Comparison of ENCODE assay signal across 8 cellular contexts in the genomic region with DNA sequence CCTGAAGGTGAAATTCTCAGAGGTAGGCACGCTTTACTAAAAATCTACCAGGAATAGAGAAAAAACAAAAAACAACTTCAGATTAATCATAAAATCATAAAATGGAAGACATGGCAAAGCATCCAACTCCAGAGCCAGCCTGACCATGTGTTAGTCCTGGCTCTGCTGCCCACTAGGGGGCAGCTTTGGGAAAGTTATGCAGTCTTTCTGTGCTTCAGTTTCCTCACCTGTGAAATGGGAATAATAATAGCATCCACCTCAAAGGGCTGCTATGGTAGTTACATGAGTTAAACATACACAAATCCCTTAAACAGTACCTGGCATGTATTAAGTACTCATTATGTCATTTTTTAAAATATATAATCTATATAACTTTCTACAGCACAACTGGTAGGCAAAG. TPM values are rescaled to one million over a fixed set of nuclear protein-coding genes. Genes with fewer than 3 reads are reported as not detected.
DNase-seq lines count a peak whose midpoint lies in the region; ATAC-seq and TF ChIP-seq lines count a peak whose summit lies in the region.

No MANE protein-coding gene starts in this region.

- TF ChIP-seq CTCF in Caco-2 (IDR thresholded peaks at IDR 0.05; ENCODE audit: insufficient read depth in 1 of 2, low read depth in 1 of 2, low read length in 1 of 2, severe bottlenecking in 1 of 2, unreplicated experiment in 1 of 2): peak; percentile 44 to 59

- H3K27me3 ChIP-seq in Caco-2 (replicated peaks; ENCODE audit: control insufficient read depth, insufficient read depth, low read length): no peaks in the 10 kb centered on the region
- H3K27me3 ChIP-seq in H7 (ENCODE audit: control insufficient read depth, insufficient read depth, low read length): no peaks in the 10 kb centered on the region

- POLR2A ChIA-PET in Caco-2 (lab: Charles Lee): no interaction called here

- ATAC-seq in SK-N-SH treated with all-trans-retinoic acid at 6 μM for 48 hours: 0 out of 3 replicates have a peak, but pooled peaks have one; percentile 41
- ATAC-seq in activated CD8-positive, alpha-beta memory T cell treated with anti-CD3 and anti-CD28 coated beads, Interleukin-2, amount 10 ng/mL, durations not matched to agents 7 days and 5 days: no peak

- H3K4me3 ChIP-seq in Caco-2 (ENCODE audit: low read depth, low read length) (no peak overlapping the region), H7 (ENCODE audit: insufficient read depth, low read depth, low read length) (no peak overlapping the region)

- H3K4me1 ChIP-seq in Caco-2: no peaks in the 10 kb centered on the region

- no TSS peak for BruUV-seq in Caco-2 (replicated peaks; lab: Mats Ljungman, UMichigan)

- intact Hi-C loops in Caco-2 (cut with micrococcal nuclease; ENCODE audit: unreplicated experiment): no loop called here

- no peak overlapping the region for H3K4me3 Mint-ChIP-seq in Caco-2 (ENCODE audit: unreplicated experiment)
- H3K4me3 Mint-ChIP-seq in activated CD8-positive, alpha-beta memory T cell treated with anti-CD3 and anti-CD28 coated beads, Interleukin-2, amount 10 ng/mL, durations not matched to agents 7 days and 5 days: no peak overlapping the region

- H3K4me1 Mint-ChIP-seq in Caco-2 (ENCODE audit: low read depth, unreplicated experiment): no peaks in the 10 kb centered on the region
- H3K4me1 Mint-ChIP-seq in activated CD8-positive, alpha-beta memory T cell treated with anti-CD3 and anti-CD28 coated beads, Interleukin-2, amount 10 ng/mL, durations not matched to agents 7 days and 5 days: no peaks in the 10 kb centered on the region

- DNase-seq in Caco-2 (peak in 1 of 2 experiments; percentile 11), H7 (peak; percentile 21), iPS DF 4.7 (ENCODE audit: extremely low read depth, low spot score) (peak; percentile 16), occipital lobe (lab: John Stamatoyannopoulos, UW) (no peak), midbrain (lab: John Stamatoyannopoulos, UW) (no peak), activated gamma-delta T cell (lab: John Stamatoyannopoulos, UW) (no peak)
- no peak for DNase-seq in activated CD8-positive, alpha-beta memory T cell treated with anti-CD3 and anti-CD28 coated beads, Interleukin-2, amount 10 ng/mL, durations not matched to agents 7 days and 5 days

- H3K27ac Mint-ChIP-seq in Caco-2 (ENCODE audit: unreplicated experiment): no peak overlapping the region
- H3K27ac Mint-ChIP-seq in activated CD8-positive, alpha-beta memory T cell treated with anti-CD3 and anti-CD28 coated beads, Interleukin-2, amount 10 ng/mL, durations not matched to agents 7 days and 5 days: no peak overlapping the region

- H3K36me3 Mint-ChIP-seq in Caco-2 (ENCODE audit: insufficient read depth, unreplicated experiment): no peaks in the 10 kb centered on the region
- no peaks in the 10 kb centered on the region for H3K36me3 Mint-ChIP-seq in activated CD8-positive, alpha-beta memory T cell treated with anti-CD3 and anti-CD28 coated beads, Interleukin-2, amount 10 ng/mL, durations not matched to agents 7 days and 5 days

- H3K9me3 Mint-ChIP-seq in Caco-2 (ENCODE audit: unreplicated experiment): no peaks in the 10 kb centered on the region
- H3K9me3 Mint-ChIP-seq in activated CD8-positive, alpha-beta memory T cell treated with anti-CD3 and anti-CD28 coated beads, Interleukin-2, amount 10 ng/mL, durations not matched to agents 7 days and 5 days (ENCODE audit: low read depth): no peaks in the 10 kb centered on the region

- no peaks in the 10 kb centered on the region for H3K27me3 Mint-ChIP-seq in Caco-2 (ENCODE audit: insufficient read depth, unreplicated experiment)
- no peaks in the 10 kb centered on the region for H3K27me3 Mint-ChIP-seq in activated CD8-positive, alpha-beta memory T cell treated with anti-CD3 and anti-CD28 coated beads, Interleukin-2, amount 10 ng/mL, durations not matched to agents 7 days and 5 days

- H3K36me3 ChIP-seq in Caco-2 (ENCODE audit: control insufficient read depth, insufficient read depth, low read length) (no peaks in the 10 kb centered on the region), H7 (replicated peaks; ENCODE audit: control insufficient read depth, insufficient read depth, low read length) (no peaks in the 10 kb centered on the region)

- no peaks in the 10 kb centered on the region for H3K9me3 ChIP-seq in Caco-2

- CTCF ChIA-PET in Caco-2 (lab: Charles Lee): no interaction called here
- CTCF ChIA-PET in activated CD8-positive, alpha-beta memory T cell treated with anti-CD3 and anti-CD28 coated beads, Interleukin-2, amount 10 ng/mL, durations not matched to agents 7 days and 5 days (lab: Charles Lee): no interaction called here

TF ChIP-seq in SK-N-SH treated with all-trans-retinoic acid at 6 μM for 48 hours, 23 proteins besides CTCF, POLR2A, EP300 and RAD21 (continues in another document):
- TF ChIP-seq, protein P1, sequence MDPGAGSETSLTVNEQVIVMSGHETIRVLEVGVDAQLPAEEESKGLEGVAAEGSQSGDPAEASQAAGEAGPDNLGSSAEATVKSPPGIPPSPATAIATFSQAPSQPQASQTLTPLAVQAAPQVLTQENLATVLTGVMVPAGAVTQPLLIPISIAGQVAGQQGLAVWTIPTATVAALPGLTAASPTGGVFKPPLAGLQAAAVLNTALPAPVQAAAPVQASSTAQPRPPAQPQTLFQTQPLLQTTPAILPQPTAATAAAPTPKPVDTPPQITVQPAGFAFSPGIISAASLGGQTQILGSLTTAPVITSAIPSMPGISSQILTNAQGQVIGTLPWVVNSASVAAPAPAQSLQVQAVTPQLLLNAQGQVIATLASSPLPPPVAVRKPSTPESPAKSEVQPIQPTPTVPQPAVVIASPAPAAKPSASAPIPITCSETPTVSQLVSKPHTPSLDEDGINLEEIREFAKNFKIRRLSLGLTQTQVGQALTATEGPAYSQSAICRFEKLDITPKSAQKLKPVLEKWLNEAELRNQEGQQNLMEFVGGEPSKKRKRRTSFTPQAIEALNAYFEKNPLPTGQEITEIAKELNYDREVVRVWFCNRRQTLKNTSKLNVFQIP (CRISPR knock-in tag; IDR thresholded peaks at IDR 0.05; ENCODE audit: borderline replicate concordance, low read depth): no peak
- no peak for TF ChIP-seq CSDC2 (CRISPR knock-in tag; IDR thresholded peaks at IDR 0.05)
- TF ChIP-seq SNAI2 (CRISPR knock-in tag; IDR thresholded peaks at IDR 0.05): no peak
- no peak for TF ChIP-seq TOX (CRISPR knock-in tag; IDR thresholded peaks at IDR 0.05; ENCODE audit: borderline replicate concordance)
- TF ChIP-seq, protein P2, sequence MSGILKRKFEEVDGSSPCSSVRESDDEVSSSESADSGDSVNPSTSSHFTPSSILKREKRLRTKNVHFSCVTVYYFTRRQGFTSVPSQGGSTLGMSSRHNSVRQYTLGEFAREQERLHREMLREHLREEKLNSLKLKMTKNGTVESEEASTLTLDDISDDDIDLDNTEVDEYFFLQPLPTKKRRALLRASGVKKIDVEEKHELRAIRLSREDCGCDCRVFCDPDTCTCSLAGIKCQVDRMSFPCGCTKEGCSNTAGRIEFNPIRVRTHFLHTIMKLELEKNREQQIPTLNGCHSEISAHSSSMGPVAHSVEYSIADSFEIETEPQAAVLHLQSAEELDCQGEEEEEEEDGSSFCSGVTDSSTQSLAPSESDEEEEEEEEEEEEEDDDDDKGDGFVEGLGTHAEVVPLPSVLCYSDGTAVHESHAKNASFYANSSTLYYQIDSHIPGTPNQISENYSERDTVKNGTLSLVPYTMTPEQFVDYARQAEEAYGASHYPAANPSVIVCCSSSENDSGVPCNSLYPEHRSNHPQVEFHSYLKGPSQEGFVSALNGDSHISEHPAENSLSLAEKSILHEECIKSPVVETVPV (CRISPR knock-in tag; IDR thresholded peaks at IDR 0.05): no peak
- no peak for TF ChIP-seq ARNTL (CRISPR knock-in tag; IDR thresholded peaks at IDR 0.05; ENCODE audit: borderline replicate concordance, low read depth)
- TF ChIP-seq, protein P3, sequence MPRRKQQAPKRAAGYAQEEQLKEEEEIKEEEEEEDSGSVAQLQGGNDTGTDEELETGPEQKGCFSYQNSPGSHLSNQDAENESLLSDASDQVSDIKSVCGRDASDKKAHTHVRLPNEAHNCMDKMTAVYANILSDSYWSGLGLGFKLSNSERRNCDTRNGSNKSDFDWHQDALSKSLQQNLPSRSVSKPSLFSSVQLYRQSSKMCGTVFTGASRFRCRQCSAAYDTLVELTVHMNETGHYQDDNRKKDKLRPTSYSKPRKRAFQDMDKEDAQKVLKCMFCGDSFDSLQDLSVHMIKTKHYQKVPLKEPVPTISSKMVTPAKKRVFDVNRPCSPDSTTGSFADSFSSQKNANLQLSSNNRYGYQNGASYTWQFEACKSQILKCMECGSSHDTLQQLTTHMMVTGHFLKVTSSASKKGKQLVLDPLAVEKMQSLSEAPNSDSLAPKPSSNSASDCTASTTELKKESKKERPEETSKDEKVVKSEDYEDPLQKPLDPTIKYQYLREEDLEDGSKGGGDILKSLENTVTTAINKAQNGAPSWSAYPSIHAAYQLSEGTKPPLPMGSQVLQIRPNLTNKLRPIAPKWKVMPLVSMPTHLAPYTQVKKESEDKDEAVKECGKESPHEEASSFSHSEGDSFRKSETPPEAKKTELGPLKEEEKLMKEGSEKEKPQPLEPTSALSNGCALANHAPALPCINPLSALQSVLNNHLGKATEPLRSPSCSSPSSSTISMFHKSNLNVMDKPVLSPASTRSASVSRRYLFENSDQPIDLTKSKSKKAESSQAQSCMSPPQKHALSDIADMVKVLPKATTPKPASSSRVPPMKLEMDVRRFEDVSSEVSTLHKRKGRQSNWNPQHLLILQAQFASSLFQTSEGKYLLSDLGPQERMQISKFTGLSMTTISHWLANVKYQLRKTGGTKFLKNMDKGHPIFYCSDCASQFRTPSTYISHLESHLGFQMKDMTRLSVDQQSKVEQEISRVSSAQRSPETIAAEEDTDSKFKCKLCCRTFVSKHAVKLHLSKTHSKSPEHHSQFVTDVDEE (CRISPR knock-in tag; IDR thresholded peaks at IDR 0.05): no peak
- TF ChIP-seq BACH2 (CRISPR knock-in tag; IDR thresholded peaks at IDR 0.05; ENCODE audit: borderline replicate concordance): no peak
- no peak for TF ChIP-seq GLIS3 (CRISPR knock-in tag; IDR thresholded peaks at IDR 0.05)
- no peak for TF ChIP-seq ZNF8 (CRISPR knock-in tag; IDR thresholded peaks at IDR 0.05)

RNA-seq across cellular contexts. Expression of a gene that starts 52.3 kb away (rescaled TPM):
- 8.8 and 8.9 TPM in 2 replicates for total RNA-seq in Caco-2 (2022)
- total RNA-seq in H7 (2014; rRNA removed; shearing (Covaris generic)): 11.5 and 15.7 TPM in 2 replicates
- total RNA-seq in activated CD8-positive, alpha-beta memory T cell treated with anti-CD3 and anti-CD28 coated beads, Interleukin-2, amount 10 ng/mL, durations not matched to agents 7 days and 5 days: under 1 TPM in 1 of 2 experiments, not detected in 1; 0.16 TPM
- total RNA-seq in occipital lobe: 6.6 TPM

Comparison
In these comparisons a context has a peak if more than half of its experiments do, and no peak if none do; other contexts are left out.
1. DNase-seq: peak in H7 (single experiment) and iPS DF 4.7 (single experiment); none in activated CD8-positive, alpha-beta memory T cell treated with anti-CD3 and anti-CD28 coated beads, Interleukin-2, amount 10 ng/mL, durations not matched to agents 7 days and 5 days (single experiment), occipital lobe (single experiment), midbrain (single experiment) and activated gamma-delta T cell (single experiment).